ENCODE assay signal across 8 cellular contexts in the genomic region with DNA sequence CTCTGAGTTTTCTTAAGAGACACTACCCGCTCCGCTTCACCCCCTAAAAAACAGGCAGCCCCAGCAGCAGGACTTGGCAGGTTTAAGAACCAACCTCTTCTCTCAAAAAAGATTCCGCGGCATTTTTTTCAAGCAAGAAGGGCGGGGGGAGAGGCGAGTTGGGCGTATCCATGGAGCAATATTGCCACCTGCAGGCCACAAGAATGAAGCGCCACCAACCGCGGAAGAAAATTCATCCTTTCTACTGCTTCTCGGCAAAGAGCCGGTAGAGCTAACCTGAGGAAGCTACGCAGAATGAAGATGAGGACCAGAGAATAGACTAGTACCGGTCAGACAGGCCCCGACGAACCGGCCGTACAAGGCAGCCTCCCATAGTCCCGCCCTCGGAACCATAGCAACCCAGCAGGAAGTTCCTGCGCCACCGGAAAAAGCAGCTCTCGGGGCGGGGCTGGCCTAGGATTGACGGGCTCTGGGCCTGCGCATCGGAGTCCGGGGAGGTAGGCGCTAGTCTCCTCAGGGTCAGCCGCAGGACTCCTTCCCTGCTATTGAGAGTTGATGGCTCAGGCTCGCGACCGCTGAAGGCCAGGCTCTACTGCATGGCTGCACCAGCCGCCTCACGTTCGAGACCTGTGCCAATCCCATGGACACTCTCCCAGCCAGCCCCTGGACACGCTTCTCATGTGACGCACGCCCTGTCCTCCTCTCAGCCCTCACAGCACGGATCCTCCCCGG.
DNase-seq lines count a peak whose midpoint lies in the region; ATAC-seq, FAIRE-seq and TF ChIP-seq lines count a peak whose summit lies in the region.

No MANE protein-coding gene starts in this region.

- TF ChIP-seq EP300 in upper lobe of left lung (IDR thresholded peaks at IDR 0.05), result no peak

- TF ChIP-seq CTCF in adrenal gland (IDR thresholded peaks at IDR 0.05) (peak; percentile 90 to 100 (median 99)), upper lobe of left lung (IDR thresholded peaks at IDR 0.05) (peak; percentile 95 to 99 (median 97))

- peak overlapping the region in 2 of 4 donors; percentile 41 to 76 for H3K4me3 ChIP-seq in adrenal gland
- peak overlapping the region; percentile 30 to 59 (median 48) for H3K4me3 ChIP-seq in upper lobe of left lung

- H3K4me1 ChIP-seq in adrenal gland (replicated peaks in 1 of 2) (peaks cover 0 to 6% of the 10 kb centered on the region in 2 donors), upper lobe of left lung (peaks cover 0 to 13% (median 3%) of the 10 kb centered on the region in 4 donors)

- peak overlapping the region; percentile 41 to 89 (median 68) for H3K27ac ChIP-seq in adrenal gland
- peak overlapping the region; percentile 76 to 91 (median 87) for H3K27ac ChIP-seq in upper lobe of left lung

- intact Hi-C loops in adrenal gland (cut with DNase I) (no loop called here), cardiac septum (cut with DNase I) (no loop called here), posterior cingulate gyrus (cut with DNase I) (loop anchor here (5.0 kb wide), 1 partner anchor 369 kb away; the partner anchor contains the start of gene MAGED1)

- ATAC-seq in HG02798 (IDR thresholded peaks at IDR 0.05; ENCODE audit: poor library complexity, unreplicated experiment) (peak; percentile 100), upper lobe of left lung (ENCODE audit: low FRiP score in 2 of 2) (peak; percentile 98 to 100)

- TF ChIP-seq POLR2A in GM12892 (IDR thresholded peaks at IDR 0.05; ENCODE audit: low read depth, low read length) (peak; percentile 60; the same call in 1 of the 2 replicates), adrenal gland (IDR thresholded peaks at IDR 0.05) (peak in 1 of 2 donors; percentile 53), upper lobe of left lung (IDR thresholded peaks at IDR 0.05) (peak in 2 of 4 donors; percentile 32 to 75)

- H3K27me3 ChIP-seq in adrenal gland, result peaks cover 36% of the 10 kb centered on the region
- no peaks in the 10 kb centered on the region for H3K27me3 ChIP-seq in upper lobe of left lung

- H3K9me3 ChIP-seq in adrenal gland (replicated peaks in 1 of 3) (no peaks in the 10 kb centered on the region), upper lobe of left lung (no peaks in the 10 kb centered on the region)

- DNase-seq in GM12892 (ENCODE audit: insufficient read length) (peak; percentile 58), NCI-H1417 (lab: John Stamatoyannopoulos, UW) (peak; percentile 80 to 99 (median 93)), SW480 (ENCODE audit: low spot score) (peak; percentile 88), adrenal gland (peak; percentile 93 to 98 (median 96)), cardiac septum (ENCODE audit: low spot score) (peak; percentile 98), posterior cingulate gyrus (peak; percentile 85 to 99 (median 96)), upper lobe of left lung (peak; percentile 89 to 93)

- FAIRE-seq in GM12892 (lab: Jason Lieb, UNC), result peak; percentile 96

- H3K36me3 ChIP-seq in adrenal gland (replicated peaks in 1 of 2) (no peaks in the 10 kb centered on the region), upper lobe of left lung (no peaks in the 10 kb centered on the region)

- 0 to 2% (median 0%) methylated on average over 16 to 41 of the region's 41 CpGs for WGBS in adrenal gland, 4 donors
- 1 to 2% methylated on average over 10 to 38 of the region's 41 CpGs for whole genome bisulfite sequencing in upper lobe of left lung, 2 donors
